1 cellular context compared by ENCODE assay signal in genomic region chr7:66640802-66641525, GRCh38.
TF ChIP-seq lines count a peak whose summit lies in the region.

No MANE protein-coding gene starts in this region.

TF ChIP-seq in K562, 482 proteins besides CTCF, POLR2A, EP300 and RAD21:
- TF ChIP-seq CREB3 (tag; conservative IDR thresholded peaks at IDR 0.05; ENCODE audit: low read depth), result 0 out of 2 replicates have a peak, but pooled peaks have one; percentile 31
- no peak for TF ChIP-seq POU5F1 (IDR thresholded peaks at IDR 0.05; ENCODE audit: borderline replicate concordance, low read depth, low read length, partially characterized antibody)
